Comparison of ENCODE assay signal across 14 cellular contexts in the genomic region with DNA sequence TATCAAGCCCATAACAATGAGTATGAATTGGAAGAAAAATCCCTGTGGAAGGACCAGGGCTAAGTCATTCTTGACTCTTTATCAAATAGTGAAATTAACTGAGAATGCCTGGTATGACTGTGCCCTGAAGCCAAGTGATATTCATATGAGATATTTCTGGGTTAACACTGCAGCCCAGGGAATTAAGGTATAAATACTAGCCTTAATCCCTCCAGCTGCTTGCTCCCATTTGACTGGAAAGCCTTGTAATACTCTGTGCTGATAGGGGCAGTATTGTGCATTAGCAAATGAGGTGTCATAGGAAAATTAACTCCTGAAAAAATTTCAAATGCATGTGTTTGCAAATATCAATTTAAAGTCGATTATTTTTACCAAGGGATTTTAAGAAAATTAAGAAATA.
DNase-seq lines count a peak whose midpoint lies in the region; ATAC-seq and TF ChIP-seq lines count a peak whose summit lies in the region.
"Had no signal": no experiment of that assay in that cellular context is flagged by ENCODE, and none has a peak within 500 bp of the region (broad histone marks: within the 10 kb centered on the region; RNA-seq: fewer than 3 reads in every experiment).

No MANE protein-coding gene starts in this region.

- intact Hi-C loops in ascending aorta (cut with DNase I): no loop called here

- no peaks in the 10 kb centered on the region for H3K9me3 ChIP-seq in ascending aorta
- H3K9me3 ChIP-seq in SK-N-SH: no peaks in the 10 kb centered on the region
- H3K9me3 ChIP-seq: HAP-1 had no signal

- no peaks in the 10 kb centered on the region for H4K20me1 ChIP-seq in SK-N-SH (ENCODE audit: insufficient read depth)

- ATAC-seq in GM18858 (IDR thresholded peaks at IDR 0.05; ENCODE audit: unreplicated experiment): no peak
- ATAC-seq: CD8-positive, alpha-beta T cell; GM12878; HepG2 had no signal

- H3K27ac ChIP-seq in ascending aorta: no peak overlapping the region
- H3K27ac ChIP-seq in SK-N-SH (ENCODE audit: low read depth in 2 of 2, low read length in 1 of 2): no peak overlapping the region
- H3K27ac ChIP-seq: 22Rv1 had no signal

- H3K9ac ChIP-seq in SK-N-SH: no peak overlapping the region

- no peaks in the 10 kb centered on the region for H3K27me3 ChIP-seq in ascending aorta
- no peaks in the 10 kb centered on the region for H3K27me3 ChIP-seq in SK-N-SH (ENCODE audit: insufficient read depth)

- H3F3A ChIP-seq in SK-N-SH (replicated peaks; ENCODE audit: insufficient read depth): no peaks in the 10 kb centered on the region

- TF ChIP-seq RAD21 in SK-N-SH (IDR thresholded peaks at IDR 0.05; ENCODE audit: low read length): no peak

- DNase-seq in NCI-H524 (lab: John Stamatoyannopoulos, UW) (peak; percentile 42 to 73), NCI-H524 treated with DMSO at 0.1 percent for 48 hours (lab: John Stamatoyannopoulos, UW) (no peak), fibroblast of villous mesenchyme (ENCODE audit: low read depth) (peak; percentile 75), retinal pigment epithelial cell (ENCODE audit: low read depth) (peak; percentile 51), ascending aorta (ENCODE audit: low spot score in 2 of 2) (no peak), SK-N-SH (no peak)
- DNase-seq: CD8-positive, alpha-beta T cell; COR-L47; DMS79 had no signal

- POLR2A ChIA-PET in SK-N-SH (lab: Yijun Ruan, JAX): no interaction called here

- CTCF ChIA-PET in SK-N-SH (lab: Yijun Ruan, JAX): no interaction called here

- H3K4me3 ChIP-seq in fibroblast of villous mesenchyme (ENCODE audit: low read depth, low read length) (no peak overlapping the region), retinal pigment epithelial cell (ENCODE audit: low read length) (no peak overlapping the region), ascending aorta (no peak overlapping the region), SK-N-SH (ENCODE audit: low read depth in 2 of 2, low read length in 1 of 2) (no peak overlapping the region)
- H3K4me3 ChIP-seq: GM12878, HAP-1 had no signal

- H3K4me1 ChIP-seq in ascending aorta (no peaks in the 10 kb centered on the region), SK-N-SH (ENCODE audit: control insufficient read depth in 1 of 2, insufficient read depth in 2 of 2, low read depth in 1 of 2, low read length in 1 of 2) (no peaks in the 10 kb centered on the region; a peak in 1 of 4 replicates)

- no peak for TF ChIP-seq EP300 in SK-N-SH (IDR thresholded peaks at IDR 0.05; ENCODE audit: borderline replicate concordance in 1 of 2, low read depth in 1 of 2, low read length in 1 of 2)

- 5% methylated on average over 1 of the region's 1 CpG for WGBS in SK-N-SH (ENCODE audit: low lambda C conversion rate)

- TF ChIP-seq CTCF in fibroblast of villous mesenchyme (IDR thresholded peaks at IDR 0.05; ENCODE audit: insufficient read depth, low read depth, low read length): no peak
- TF ChIP-seq CTCF in retinal pigment epithelial cell (conservative IDR thresholded peaks at IDR 0.05; ENCODE audit: low read depth, low read length): peak; percentile 6
- TF ChIP-seq CTCF in ascending aorta (IDR thresholded peaks at IDR 0.05): no peak
- TF ChIP-seq CTCF in SK-N-SH (IDR thresholded peaks at IDR 0.05): no peak

- H2AFZ ChIP-seq in SK-N-SH (ENCODE audit: low read depth): no peak overlapping the region

- H3K36me3 ChIP-seq in ascending aorta: no peaks in the 10 kb centered on the region
- H3K36me3 ChIP-seq in SK-N-SH (replicated peaks in 1 of 2; ENCODE audit: control insufficient read depth in 1 of 2, insufficient read depth in 2 of 2, low read length in 1 of 2): no peaks in the 10 kb centered on the region
- H3K36me3 ChIP-seq: HAP-1 had no signal

- no peaks in the 10 kb centered on the region for H3K9me2 ChIP-seq in SK-N-SH

- no peak overlapping the region for H3K4me2 ChIP-seq in SK-N-SH

- H3K79me2 ChIP-seq in SK-N-SH (ENCODE audit: insufficient read depth): no peaks in the 10 kb centered on the region

TF ChIP-seq in SK-N-SH, 30 proteins besides CTCF, POLR2A, EP300 and RAD21:
- TF ChIP-seq FOXM1 (IDR thresholded peaks at IDR 0.05; ENCODE audit: low read depth): no peak
- no peak for TF ChIP-seq RFX5 (IDR thresholded peaks at IDR 0.05; ENCODE audit: low read length)
- TF ChIP-seq MEF2A (IDR thresholded peaks at IDR 0.05; ENCODE audit: borderline replicate concordance, low read depth): no peak
- TF ChIP-seq JUND (IDR thresholded peaks at IDR 0.05): no peak
- TF ChIP-seq, protein P1, sequence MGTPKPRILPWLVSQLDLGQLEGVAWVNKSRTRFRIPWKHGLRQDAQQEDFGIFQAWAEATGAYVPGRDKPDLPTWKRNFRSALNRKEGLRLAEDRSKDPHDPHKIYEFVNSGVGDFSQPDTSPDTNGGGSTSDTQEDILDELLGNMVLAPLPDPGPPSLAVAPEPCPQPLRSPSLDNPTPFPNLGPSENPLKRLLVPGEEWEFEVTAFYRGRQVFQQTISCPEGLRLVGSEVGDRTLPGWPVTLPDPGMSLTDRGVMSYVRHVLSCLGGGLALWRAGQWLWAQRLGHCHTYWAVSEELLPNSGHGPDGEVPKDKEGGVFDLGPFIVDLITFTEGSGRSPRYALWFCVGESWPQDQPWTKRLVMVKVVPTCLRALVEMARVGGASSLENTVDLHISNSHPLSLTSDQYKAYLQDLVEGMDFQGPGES (IDR thresholded peaks at IDR 0.05; ENCODE audit: low read depth, low read length): no peak
- no peak for TF ChIP-seq CHD2 (IDR thresholded peaks at IDR 0.05; ENCODE audit: low read length, partially characterized antibody)
- TF ChIP-seq, protein P2, sequence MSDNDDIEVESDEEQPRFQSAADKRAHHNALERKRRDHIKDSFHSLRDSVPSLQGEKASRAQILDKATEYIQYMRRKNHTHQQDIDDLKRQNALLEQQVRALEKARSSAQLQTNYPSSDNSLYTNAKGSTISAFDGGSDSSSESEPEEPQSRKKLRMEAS (IDR thresholded peaks at IDR 0.05; ENCODE audit: low read depth): no peak
- no peak for TF ChIP-seq EZH2phosphoT487 (IDR thresholded peaks at IDR 0.05; ENCODE audit: borderline replicate concordance, low read depth)
- no peak for TF ChIP-seq ELF1 (IDR thresholded peaks at IDR 0.05)

Comparison
In these comparisons a context has a peak if more than half of its experiments do, and no peak if none do; other contexts are left out.
1. DNase-seq: peak in NCI-H524 (2 of 2), fibroblast of villous mesenchyme (single experiment) and retinal pigment epithelial cell (single experiment); none in NCI-H524 treated with DMSO at 0.1 percent for 48 hours (single experiment), ascending aorta (0 of 2) and SK-N-SH (single experiment).